In the genomic region with DNA sequence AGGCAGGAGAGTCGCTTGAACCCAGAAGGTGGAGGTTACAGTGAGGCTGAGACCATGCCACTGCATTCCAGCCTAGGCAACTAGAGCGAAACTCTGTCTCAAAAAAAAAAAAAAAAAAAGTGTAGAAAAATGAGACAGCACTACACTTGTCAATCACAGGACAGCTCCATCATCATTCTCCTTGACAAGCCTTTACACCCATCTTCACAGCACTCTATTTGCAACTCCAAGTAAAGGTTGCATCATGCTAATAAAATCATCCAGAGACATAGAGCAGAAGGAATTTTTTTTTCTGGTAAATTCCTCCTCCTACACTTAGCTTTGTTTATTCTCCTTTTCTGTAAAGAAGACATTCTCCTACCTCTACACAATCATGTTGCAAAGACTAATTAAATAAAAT, we compare ENCODE assay signal across 30 cellular contexts.
"Had no signal": no experiment of that assay in that cellular context is flagged by ENCODE, and none has a peak within 500 bp of the region (broad histone marks: within the 10 kb centered on the region; RNA-seq: fewer than 3 reads in every experiment).

No MANE protein-coding gene starts in this region.

- H3K27me3 ChIP-seq: adrenal gland, hepatocyte, left lung, neural progenitor cell, testis, uterus had no signal

- H2AFZ ChIP-seq: hepatocyte, neural progenitor cell had no signal

- H3K4me2 ChIP-seq: hepatocyte, neural progenitor cell, smooth muscle cell had no signal

- H3K9ac ChIP-seq: neural progenitor cell had no signal

- H3K27ac ChIP-seq: adrenal gland, dorsolateral prefrontal cortex, hepatocyte, left lung, neural progenitor cell, testis, uterus had no signal

- FAIRE-seq: astrocyte, colon, endothelial cell of umbilical vein, frontal cortex had no signal

- DNase-seq: activated CD4-positive, alpha-beta T cell treated with anti-CD3 and anti-CD28 coated beads for 36 hours; activated CD4-positive, alpha-beta T cell treated with anti-CD3 and anti-CD28 coated beads, Interleukin-2, amount 50 U/mL, for 4 hours; activated CD8-positive, alpha-beta memory T cell treated with anti-CD3 and anti-CD28 coated beads for 24 hours; activated CD8-positive, alpha-beta memory T cell treated with anti-CD3 and anti-CD28 coated beads, Interleukin-2, amount 50 U/mL, for 4 hours; activated T-cell treated with anti-CD3 and anti-CD28 coated beads, Interleukin-2, amount 50 U/mL, for 24 hours; adrenal gland; dorsolateral prefrontal cortex; effector memory CD8-positive, alpha-beta T cell; glutamatergic neuron; immature natural killer cell; left lung; naive thymus-derived CD4-positive, alpha-beta T cell; stimulated activated CD4-positive, alpha-beta T cell treated with anti-CD3 and anti-CD28 coated beads, Interleukin-2, amount 100 ng/mL, for 48 hours; stimulated activated CD8-positive, alpha-beta memory T cell treated with anti-CD3 and anti-CD28 coated beads, Interleukin-4, amount 100 ng/mL, for 48 hours; stimulated activated naive B cell treated with anti-CD40 and anti-IgM and Interleukin-4, amounts not matched to agents 10 μg/mL and 1 μg/mL and 100 μg/mL, for 72 hours; testis; trophoblast cell; uterus had no signal

- H3K36me3 ChIP-seq: adrenal gland, left lung, neural progenitor cell, uterus had no signal

- H3K79me2 ChIP-seq: hepatocyte had no signal

- H3K9me3 ChIP-seq: adrenal gland, testis, uterus had no signal

- H3K4me3 ChIP-seq: adrenal gland, dorsolateral prefrontal cortex, hepatocyte, left lung, lung, neural progenitor cell, smooth muscle cell, testis, uterus had no signal

- ATAC-seq: activated CD4-positive, alpha-beta T cell treated with anti-CD3 and anti-CD28 coated beads for 36 hours; activated naive CD4-positive, alpha-beta T cell treated with anti-CD3 and anti-CD28 coated beads, Interleukin-2, amount 50 U/mL, for 72 hours; activated T-helper 17 cell treated with anti-CD3 and anti-CD28 coated beads, Interleukin-2, amount 50 U/mL, for 72 hours; effector memory CD8-positive, alpha-beta T cell; esophagus mucosa; left lung; naive thymus-derived CD4-positive, alpha-beta T cell; sciatic nerve; stimulated activated naive B cell treated with anti-CD40 and anti-IgM and Interleukin-4, amounts not matched to agents 10 μg/mL and 1 μg/mL and 100 μg/mL, for 72 hours had no signal

- H3K4me1 ChIP-seq: adrenal gland, left lung, neural progenitor cell, testis, uterus had no signal
